16 cellular contexts compared by ENCODE assay signal in the genomic region with DNA sequence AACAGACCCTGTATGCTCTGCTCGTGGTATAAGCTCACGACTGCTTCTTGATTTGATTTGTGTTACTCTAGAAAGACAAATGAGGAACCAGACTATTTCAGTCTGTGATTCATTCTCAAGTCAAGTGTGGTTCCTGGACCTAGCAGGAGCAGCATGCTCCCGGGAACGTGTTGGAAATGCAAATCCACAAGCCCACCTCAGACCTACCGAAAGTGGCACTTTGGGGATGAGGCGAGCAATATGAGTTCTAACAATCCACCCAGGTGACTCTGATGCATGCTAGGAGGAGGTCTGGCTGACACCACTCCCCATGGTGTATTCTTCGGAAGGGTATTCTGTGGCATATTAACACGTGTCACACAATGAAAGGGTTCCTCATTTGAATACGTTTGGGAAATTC. TPM values are rescaled to one million over a fixed set of nuclear protein-coding genes. Genes with fewer than 3 reads are reported as not detected.
A peak's percentile ranks its signal among the peaks of the same experiment; 100 is the strongest.
DNase-seq lines count a peak whose midpoint lies in the region; ATAC-seq and TF ChIP-seq lines count a peak whose summit lies in the region.
"Had no signal": no experiment of that assay in that cellular context is flagged by ENCODE, and none has a peak within 500 bp of the region (broad histone marks: within the 10 kb centered on the region; RNA-seq: fewer than 3 reads in every experiment).

No MANE protein-coding gene starts in this region.

- no peaks in the 10 kb centered on the region for H3K9me3 ChIP-seq in left lung
- H3K9me3 ChIP-seq: neutrophil had no signal

- ATAC-seq in GM18868 (IDR thresholded peaks at IDR 0.05; ENCODE audit: unreplicated experiment) = peak; percentile 89
- ATAC-seq in GM21529 (IDR thresholded peaks at IDR 0.05; ENCODE audit: unreplicated experiment) = peak; percentile 97
- ATAC-seq in HG03108 (IDR thresholded peaks at IDR 0.05; ENCODE audit: unreplicated experiment) = peak; percentile 77
- ATAC-seq in left lung = no peak
- ATAC-seq: left lobe of liver had no signal

- H3K4me3 ChIP-seq in left lung = no peak overlapping the region

- no peak overlapping the region for H3K27ac ChIP-seq in left lung
- H3K27ac ChIP-seq: neutrophil had no signal

- H3K4me1 Mint-ChIP-seq in type B pancreatic cell (ENCODE audit: unreplicated experiment) = peaks cover 4% of the 10 kb centered on the region

- no peaks in the 10 kb centered on the region for H3K9me3 Mint-ChIP-seq in type B pancreatic cell

- no peak overlapping the region for H3K27ac Mint-ChIP-seq in type B pancreatic cell
- H3K27ac Mint-ChIP-seq: activated naive CD8-positive, alpha-beta T cell treated with anti-CD3 and anti-CD28 coated beads for 36 hours had no signal

- peak; percentile 49 for DNase-seq in kidney tubule cell (ENCODE audit: low spot score)
- DNase-seq in type B pancreatic cell (ENCODE audit: extremely low spot score, unreplicated experiment) = no peak
- DNase-seq in activated CD8-positive, alpha-beta memory T cell treated with anti-CD3 and anti-CD28 coated beads, Interleukin-2, amount 50 U/mL, for 48 hours = no peak
- no peak for DNase-seq in activated CD8-positive, alpha-beta memory T cell treated with anti-CD3 and anti-CD28 coated beads, Interleukin-2, amount 50 U/mL, for 4 hours
- DNase-seq in left lung = no peak
- DNase-seq: activated naive CD8-positive, alpha-beta T cell treated with anti-CD3 and anti-CD28 coated beads for 36 hours; COR-L47; cortex of kidney; foreskin fibroblast; NCI-H1930; stimulated activated CD4-positive, alpha-beta T cell treated with anti-CD3 and anti-CD28 coated beads, Interleukin-2, amount 100 ng/mL, for 24 hours had no signal

- H3K27me3 ChIP-seq in left lung = no peaks in the 10 kb centered on the region
- H3K27me3 ChIP-seq: neutrophil had no signal

- peaks cover 6% of the 10 kb centered on the region for H3K27me3 Mint-ChIP-seq in type B pancreatic cell

- intact Hi-C loops in left lung (cut with DNase I) = no loop called here

- H3K4me3 Mint-ChIP-seq in type B pancreatic cell = no peak overlapping the region
- H3K4me3 Mint-ChIP-seq: activated naive CD8-positive, alpha-beta T cell treated with anti-CD3 and anti-CD28 coated beads for 36 hours had no signal

- no peaks in the 10 kb centered on the region for H3K36me3 ChIP-seq in left lung
- H3K36me3 ChIP-seq: neutrophil had no signal

- H3K36me3 Mint-ChIP-seq in type B pancreatic cell = no peaks in the 10 kb centered on the region

- no peak for TF ChIP-seq CTCF in type B pancreatic cell (conservative IDR thresholded peaks at IDR 0.05)
- TF ChIP-seq CTCF in left lung (IDR thresholded peaks at IDR 0.05) = no peak

- H3K4me1 ChIP-seq in left lung = no peaks in the 10 kb centered on the region

RNA-seq across cellular contexts. Expression of a gene that starts 59.5 kb away (rescaled TPM):
- total RNA-seq in type B pancreatic cell (ENCODE audit: low replicate concordance) (28.8 and 31.4 TPM in 2 replicates), left lung (10 to 100 TPM; 32.7 to 49.2 TPM)
